ENCODE assay signal across 20 cellular contexts in the genomic region with DNA sequence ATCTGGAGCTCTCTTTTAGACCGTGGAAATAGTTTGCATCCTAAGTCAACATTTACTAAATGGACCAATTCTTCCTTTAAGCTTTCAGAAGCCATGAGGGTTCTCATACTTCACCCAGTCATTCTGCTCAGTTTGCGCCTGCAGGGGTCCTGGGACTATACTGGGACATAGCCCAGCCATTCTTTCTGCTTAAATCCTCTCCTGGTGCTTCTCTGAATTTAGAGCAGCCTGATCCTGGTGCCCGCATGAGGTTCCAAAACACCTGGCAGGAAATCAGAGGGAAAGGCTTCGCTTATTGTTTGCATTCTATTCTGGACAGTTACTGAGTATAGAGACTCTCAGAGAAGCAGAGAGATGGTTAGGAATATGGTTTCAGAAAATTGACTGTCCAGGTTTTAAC. TPM values are rescaled to one million over a fixed set of nuclear protein-coding genes. Genes with fewer than 3 reads are reported as not detected.
DNase-seq lines count a peak whose midpoint lies in the region; ATAC-seq and TF ChIP-seq lines count a peak whose summit lies in the region.
"Had no signal": no experiment of that assay in that cellular context is flagged by ENCODE, and none has a peak within 500 bp of the region (broad histone marks: within the 10 kb centered on the region; RNA-seq: fewer than 3 reads in every experiment).

No MANE protein-coding gene starts in this region.

- H3K27me3 Mint-ChIP-seq in Caco-2 (ENCODE audit: insufficient read depth, unreplicated experiment): no peaks in the 10 kb centered on the region

- no peaks in the 10 kb centered on the region for H3K27me3 ChIP-seq in Caco-2 (replicated peaks; ENCODE audit: control insufficient read depth, insufficient read depth, low read length)
- H3K27me3 ChIP-seq: BLaER1 had no signal

- TF ChIP-seq CTCF in Caco-2 (IDR thresholded peaks at IDR 0.05; ENCODE audit: insufficient read depth in 1 of 2, low read depth in 1 of 2, low read length in 1 of 2, severe bottlenecking in 1 of 2, unreplicated experiment in 1 of 2): no peak

- POLR2A ChIA-PET in Caco-2 (lab: Charles Lee): no interaction called here

- CTCF ChIA-PET in Caco-2 (lab: Charles Lee): no interaction called here

- H3K36me3 ChIP-seq in Caco-2 (ENCODE audit: control insufficient read depth, insufficient read depth, low read length): no peaks in the 10 kb centered on the region
- H3K36me3 ChIP-seq: BLaER1 had no signal

- intact Hi-C loops in Caco-2 (cut with micrococcal nuclease; ENCODE audit: unreplicated experiment): no loop called here

- H3K4me3 Mint-ChIP-seq in Caco-2 (ENCODE audit: unreplicated experiment): no peak overlapping the region
- H3K4me3 Mint-ChIP-seq: CD14-positive monocyte; CD4-positive, alpha-beta memory T cell; GM23338; IgD-negative memory B cell had no signal

- H3K4me1 ChIP-seq in Caco-2: peaks cover 21% of the 10 kb centered on the region
- H3K4me1 ChIP-seq: BLaER1 had no signal

- no peak overlapping the region for H3K4me3 ChIP-seq in Caco-2 (ENCODE audit: low read depth, low read length)
- H3K4me3 ChIP-seq: BLaER1, GM23338 had no signal

- no peaks in the 10 kb centered on the region for H3K36me3 Mint-ChIP-seq in Caco-2 (ENCODE audit: insufficient read depth, unreplicated experiment)
- H3K36me3 Mint-ChIP-seq: CD14-positive monocyte; CD4-positive, alpha-beta memory T cell; IgD-negative memory B cell had no signal

- BruUV-seq in Caco-2 (replicated peaks; lab: Mats Ljungman, UMichigan): no TSS peak

- H3K27ac Mint-ChIP-seq in Caco-2 (ENCODE audit: unreplicated experiment): peak overlapping the region; percentile 64
- H3K27ac Mint-ChIP-seq: CD14-positive monocyte; CD4-positive, alpha-beta memory T cell; GM23338 had no signal

- no peaks in the 10 kb centered on the region for H3K9me3 Mint-ChIP-seq in Caco-2 (ENCODE audit: unreplicated experiment)
- H3K9me3 Mint-ChIP-seq: CD4-positive, alpha-beta memory T cell; GM23338; IgD-negative memory B cell had no signal

- no peak for ATAC-seq in HG03565 (IDR thresholded peaks at IDR 0.05; ENCODE audit: unreplicated experiment)
- ATAC-seq in HG03354 (IDR thresholded peaks at IDR 0.05; ENCODE audit: poor library complexity, severe bottlenecking, unreplicated experiment): no peak
- ATAC-seq: GM23338, HepG2 had no signal

- H3K9me3 ChIP-seq in Caco-2: no peaks in the 10 kb centered on the region
- H3K9me3 ChIP-seq: BLaER1 had no signal

- H3K4me1 Mint-ChIP-seq in Caco-2 (ENCODE audit: low read depth, unreplicated experiment): peaks cover 15% of the 10 kb centered on the region
- H3K4me1 Mint-ChIP-seq: CD4-positive, alpha-beta memory T cell had no signal

- DNase-seq in NCI-H146 (lab: John Stamatoyannopoulos, UW) (peak; percentile 14), NCI-H146 treated with DMSO at 0.1 percent for 48 hours (lab: John Stamatoyannopoulos, UW; ENCODE audit: unreplicated experiment) (no peak), Caco-2 (no peak), NCI-H345 (lab: John Stamatoyannopoulos, UW) (peak; percentile 37), NCI-H69 (lab: John Stamatoyannopoulos, UW) (peak; percentile 36), hepatic stellate cell (ENCODE audit: low spot score) (no peak)
- DNase-seq: 8988T; CD4-positive, alpha-beta memory T cell; DMS 273 treated with DMSO at 0.1 percent for 48 hours; DMS79; GDM1; HCEC 1CT had no signal

RNA-seq across cellular contexts. Expression of a gene that starts 27.0 kb away (rescaled TPM):
- 0.12 TPM in 1 of 2 replicates, not detected in the other for total RNA-seq in Caco-2 (2022)
- total RNA-seq: A673; CD4-positive, alpha-beta memory T cell; HepG2 had no signal

Comparison
In these comparisons a context has a peak if more than half of its experiments do, and no peak if none do; other contexts are left out.
1. DNase-seq: peak in NCI-H146 (single experiment), NCI-H345 (single experiment) and NCI-H69 (single experiment); none in NCI-H146 treated with DMSO at 0.1 percent for 48 hours (single experiment), Caco-2 (0 of 2) and hepatic stellate cell (single experiment).